In genomic region chr7:55965805-55966421, GRCh38 we compare ENCODE assay signal across 8 cellular contexts. TPM values are rescaled to one million over a fixed set of nuclear protein-coding genes. Genes with fewer than 3 reads are reported as not detected.
DNase-seq lines count a peak whose midpoint lies in the region; ATAC-seq and TF ChIP-seq lines count a peak whose summit lies in the region.

No MANE protein-coding gene starts in this region.

- H3K27me3 ChIP-seq in A673 (replicated peaks; ENCODE audit: insufficient read depth, low read depth, low read length, poor library complexity) (no peaks in the 10 kb centered on the region), HUES48 (ENCODE audit: control insufficient read depth, insufficient read depth, low read length) (peaks cover 6% of the 10 kb centered on the region; the same call in 1 of the 2 replicates), lower lobe of right lung (ENCODE audit: low read depth) (no peaks in the 10 kb centered on the region)

- no TSS peak for BruUV-seq in A673 (replicated peaks; lab: Mats Ljungman, UMichigan)
- no TSS peak for BruUV-seq in MCF 10A (replicated peaks; lab: Mats Ljungman, UMichigan)

- H3K4me1 ChIP-seq in A673 (ENCODE audit: insufficient read depth, low read length, poor library complexity, severe bottlenecking): peaks cover 5% of the 10 kb centered on the region
- H3K4me1 ChIP-seq in HUES48 (ENCODE audit: control insufficient read depth, insufficient read depth, low read length): 0 out of 2 replicates have a peak, but pooled peaks cover 6% of the 10 kb centered on the region
- peaks cover 27% of the 10 kb centered on the region for H3K4me1 ChIP-seq in lower lobe of right lung

- H3K9ac ChIP-seq in HUES48 (ENCODE audit: low read depth, low read length): no peak overlapping the region

- H3K27ac ChIP-seq in A673 (ENCODE audit: low read depth, low read length, poor library complexity, severe bottlenecking) (peak overlapping the region; percentile 14), HUES48 (ENCODE audit: low read depth, low read length) (no peak overlapping the region), lower lobe of right lung (peak overlapping the region; percentile 93)

- H3K4me3 Mint-ChIP-seq in MCF 10A (ENCODE audit: unreplicated experiment): peak overlapping the region; percentile 70

- intact Hi-C loops in A673 (cut with micrococcal nuclease; ENCODE audit: unreplicated experiment) (loop anchor here (2.0 kb wide), 1 partner anchor 325 kb away; no protein-coding TSS in a partner anchor), MCF 10A (cut with micrococcal nuclease) (loop anchor here (2.0 kb wide), 1 partner anchor 325 kb away; no protein-coding TSS in a partner anchor), lower lobe of right lung (cut with DNase I) (no loop called here)

- CTCF ChIA-PET in A673 (lab: Charles Lee): no interaction called here
- CTCF ChIA-PET in MCF 10A (lab: Yijun Ruan, JAX): interaction anchor here (0.6 to 2.5 kb wide), 8 partner anchors 10 to 369 kb away, joined by 3 to 22 read pairs (median 5); partner anchors contain the start of gene PSPH

- POLR2A ChIA-PET in A673 (lab: Charles Lee; ENCODE audit: low non-redundant PET) (interaction anchor here (0.6 kb wide), 2 partner anchors 112 to 121 kb away, joined by 3 to 4 read pairs; no protein-coding TSS in a partner anchor), MCF 10A (lab: Yijun Ruan, JAX) (interaction anchor here (0.9 to 4.2 kb wide), 11 partner anchors 11 to 327 kb away, joined by 3 to 40 read pairs (median 7); partner anchors contain the start of genes CCT6A, PSPH and SUMF2)

- H3K4me3 ChIP-seq in A673 (ENCODE audit: low read depth, low read length, poor library complexity, severe bottlenecking): peak overlapping the region; percentile 96
- peak overlapping the region; percentile 89; the same call in 1 of the 2 replicates for H3K4me3 ChIP-seq in HUES48 (ENCODE audit: low read depth, low read length)
- H3K4me3 ChIP-seq in lower lobe of right lung: peak overlapping the region; percentile 76

- no peaks in the 10 kb centered on the region for H3K9me3 Mint-ChIP-seq in MCF 10A (ENCODE audit: unreplicated experiment)

- H3K9me3 ChIP-seq in A673 (ENCODE audit: low read depth, low read length, poor library complexity, severe bottlenecking) (no peaks in the 10 kb centered on the region), HUES48 (ENCODE audit: control insufficient read depth, insufficient read depth, low read length) (no peaks in the 10 kb centered on the region), lower lobe of right lung (no peaks in the 10 kb centered on the region)

- H3K27me3 Mint-ChIP-seq in MCF 10A (ENCODE audit: insufficient read depth, unreplicated experiment): no peaks in the 10 kb centered on the region

- no peak for TF ChIP-seq CTCF in A673 (conservative IDR thresholded peaks at IDR 0.05; ENCODE audit: low read depth, low read length)
- TF ChIP-seq CTCF in MCF 10A (IDR thresholded peaks at IDR 0.05; ENCODE audit: unreplicated experiment): no peak
- TF ChIP-seq CTCF in lower lobe of right lung (IDR thresholded peaks at IDR 0.05): no peak

- peaks cover 22% of the 10 kb centered on the region for H3K36me3 Mint-ChIP-seq in MCF 10A (ENCODE audit: insufficient read depth, unreplicated experiment)

- peak overlapping the region; percentile 78 for H3K27ac Mint-ChIP-seq in MCF 10A (ENCODE audit: low read depth, unreplicated experiment)

- H3K36me3 ChIP-seq in A673 (ENCODE audit: insufficient read depth, low read length, poor library complexity, severe bottlenecking): peaks cover 16% of the 10 kb centered on the region
- 0 out of 2 replicates have a peak, but pooled peaks cover 4% of the 10 kb centered on the region for H3K36me3 ChIP-seq in HUES48 (ENCODE audit: control insufficient read depth, insufficient read depth, low read length)
- H3K36me3 ChIP-seq in lower lobe of right lung: peaks cover 6% of the 10 kb centered on the region

- DNase-seq in A673 (ENCODE audit: low spot score) (peak; percentile 12), MCF 10A (ENCODE audit: unreplicated experiment) (peak; percentile 61), lower lobe of right lung (no peak), NCI-H1694 treated with DMSO at 0.1 percent for 48 hours (lab: John Stamatoyannopoulos, UW) (no peak)

- peaks cover 31% of the 10 kb centered on the region for H3K4me1 Mint-ChIP-seq in MCF 10A (ENCODE audit: insufficient read depth, unreplicated experiment)

- ATAC-seq in lower lobe of right lung (peak in 1 of 2 donors; percentile 12), HG02642 (IDR thresholded peaks at IDR 0.05; ENCODE audit: poor library complexity, unreplicated experiment) (no peak), GM21390 (IDR thresholded peaks at IDR 0.05; ENCODE audit: unreplicated experiment) (no peak), HG02852 (IDR thresholded peaks at IDR 0.05; ENCODE audit: unreplicated experiment) (no peak)

RNA-seq across cellular contexts. Expression of gene NIPSNAP2, which starts 1.5 kb away (rescaled TPM):
- total RNA-seq in A673 (2021): 91.8 and 93.7 TPM in 2 replicates
- 57.9 and 62.8 TPM in 2 replicates for total RNA-seq in MCF 10A (2022)
- total RNA-seq in lower lobe of right lung: 52.9 TPM

RNA-seq across cellular contexts. Expression of gene MRPS17, which starts 14.2 kb away (rescaled TPM):
- total RNA-seq in A673 (2021) (23.3 and 29.1 TPM in 2 replicates), MCF 10A (2022) (31.0 and 36.9 TPM in 2 replicates), lower lobe of right lung (10.2 TPM)

Comparison
In these comparisons a context has a peak if more than half of its experiments do, and no peak if none do; other contexts are left out.
1. DNase-seq: peak in A673 (single experiment) and MCF 10A (single experiment); none in lower lobe of right lung (single experiment) and NCI-H1694 treated with DMSO at 0.1 percent for 48 hours (single experiment).
2. Peak in every context shown above with its lines, with median percentiles within 50 percentile points of each other: H3K4me3 ChIP-seq.